8 cellular contexts compared by ENCODE assay signal in genomic region chr13:21675095-21676007, GRCh38. TPM values are rescaled to one million over a fixed set of nuclear protein-coding genes. Genes with fewer than 3 reads are reported as not detected.
A peak's percentile ranks its signal among the peaks of the same experiment; 100 is the strongest.
DNase-seq lines count a peak whose midpoint lies in the region; ATAC-seq and TF ChIP-seq lines count a peak whose summit lies in the region.

No MANE protein-coding gene starts in this region.

- peaks cover 36% of the 10 kb centered on the region for H3K4me1 ChIP-seq in CD4-positive, alpha-beta memory T cell (ENCODE audit: insufficient read depth, low read length)
- peaks cover 6% of the 10 kb centered on the region for H3K4me1 ChIP-seq in ovary (ENCODE audit: insufficient read depth)

- WGBS in ovary, 3 donors, result 3 to 5% (median 3%) methylated on average over 33 to 63 of the region's 63 CpGs

- POLR2A ChIA-PET in CD4-positive, alpha-beta memory T cell (lab: Charles Lee; ENCODE audit: partially characterized antibody), result interaction anchor here (0.8 to 6.9 kb wide), 4 partner anchors 36 to 384 kb away, joined by 3 to 77 read pairs (median 4); partner anchors contain the start of gene MICU2

- H3K9me3 Mint-ChIP-seq in CD4-positive, alpha-beta memory T cell, result peaks cover 0 to 2% (median 0%) of the 10 kb centered on the region in 8 donors
- no peaks in the 10 kb centered on the region for H3K9me3 Mint-ChIP-seq in activated T-cell treated with anti-CD3 and anti-CD28 coated beads, Interleukin-2, amount 50 U/mL, for 24 hours
- peaks cover 20% of the 10 kb centered on the region for H3K9me3 Mint-ChIP-seq in glutamatergic neuron (ENCODE audit: unreplicated experiment)

- no peaks in the 10 kb centered on the region for H3K36me3 ChIP-seq in CD4-positive, alpha-beta memory T cell (ENCODE audit: insufficient read depth, low read length)
- H3K36me3 ChIP-seq in ovary, result no peaks in the 10 kb centered on the region

- ATAC-seq in GM19324 (IDR thresholded peaks at IDR 0.05; ENCODE audit: low FRiP score, unreplicated experiment), result no peak
- no peak for ATAC-seq in HG02798 (IDR thresholded peaks at IDR 0.05; ENCODE audit: poor library complexity, unreplicated experiment)

- no peaks in the 10 kb centered on the region for H3K9me3 ChIP-seq in CD4-positive, alpha-beta memory T cell (ENCODE audit: control insufficient read depth in 1 of 2, low read length in 2 of 2)
- H3K9me3 ChIP-seq in ovary, result no peaks in the 10 kb centered on the region

- H3K27me3 ChIP-seq in CD4-positive, alpha-beta memory T cell (ENCODE audit: insufficient read depth, low read length), result peaks cover 30% of the 10 kb centered on the region
- no peaks in the 10 kb centered on the region for H3K27me3 ChIP-seq in ovary

- peak overlapping the region; percentile 40 to 42 for H3K4me3 ChIP-seq in CD4-positive, alpha-beta memory T cell (ENCODE audit: low read length in 2 of 2)
- peak overlapping the region; percentile 61 for H3K4me3 ChIP-seq in ovary

- CTCF ChIA-PET in CD4-positive, alpha-beta memory T cell (lab: Charles Lee; ENCODE audit: partially characterized antibody), result interaction anchor here (0.7 to 8.2 kb wide), 5 partner anchors 11 to 677 kb away, joined by 3 to 86 read pairs (median 3); no protein-coding TSS in a partner anchor

- no peak for TF ChIP-seq CTCF in glutamatergic neuron (IDR thresholded peaks at IDR 0.05; ENCODE audit: partially characterized antibody, unreplicated experiment)
- TF ChIP-seq CTCF in ovary (IDR thresholded peaks at IDR 0.05), result no peak

- H3K27ac Mint-ChIP-seq in CD4-positive, alpha-beta memory T cell, result peak overlapping the region in 5 of 7 donors; percentile 43 to 89 (median 48)
- H3K27ac Mint-ChIP-seq in activated T-cell treated with anti-CD3 and anti-CD28 coated beads, Interleukin-2, amount 50 U/mL, for 24 hours, result no peak overlapping the region
- H3K27ac Mint-ChIP-seq in glutamatergic neuron (ENCODE audit: unreplicated experiment), result peak overlapping the region; percentile 34

- H3K36me3 Mint-ChIP-seq in CD4-positive, alpha-beta memory T cell, result peaks cover 0 to 10% of the 10 kb centered on the region in 2 donors
- H3K36me3 Mint-ChIP-seq in activated T-cell treated with anti-CD3 and anti-CD28 coated beads, Interleukin-2, amount 50 U/mL, for 24 hours (ENCODE audit: low read depth), result no peaks in the 10 kb centered on the region
- H3K36me3 Mint-ChIP-seq in glutamatergic neuron (ENCODE audit: unreplicated experiment), result peaks cover 7% of the 10 kb centered on the region

- peaks cover 6 to 8% of the 10 kb centered on the region in 2 donors for H3K27me3 Mint-ChIP-seq in CD4-positive, alpha-beta memory T cell
- peaks cover 48% of the 10 kb centered on the region for H3K27me3 Mint-ChIP-seq in activated T-cell treated with anti-CD3 and anti-CD28 coated beads, Interleukin-2, amount 50 U/mL, for 24 hours
- peaks cover 17% of the 10 kb centered on the region for H3K27me3 Mint-ChIP-seq in glutamatergic neuron (ENCODE audit: unreplicated experiment)

- no peak overlapping the region for H3K27ac ChIP-seq in CD4-positive, alpha-beta memory T cell (ENCODE audit: low read depth, low read length)
- no peak overlapping the region for H3K27ac ChIP-seq in ovary

- H3K4me3 Mint-ChIP-seq in CD4-positive, alpha-beta memory T cell, result peak overlapping the region; percentile 76 to 96 (median 92)
- H3K4me3 Mint-ChIP-seq in activated T-cell treated with anti-CD3 and anti-CD28 coated beads, Interleukin-2, amount 50 U/mL, for 24 hours, result peak overlapping the region; percentile 74
- H3K4me3 Mint-ChIP-seq in glutamatergic neuron (ENCODE audit: unreplicated experiment), result peak overlapping the region; percentile 95

- TF ChIP-seq POLR2A in ovary (IDR thresholded peaks at IDR 0.05), result no peak

- peaks cover 22 to 49% (median 32%) of the 10 kb centered on the region in 4 donors for H3K4me1 Mint-ChIP-seq in CD4-positive, alpha-beta memory T cell
- H3K4me1 Mint-ChIP-seq in activated T-cell treated with anti-CD3 and anti-CD28 coated beads, Interleukin-2, amount 50 U/mL, for 24 hours (ENCODE audit: low read depth), result peaks cover 44% of the 10 kb centered on the region
- peaks cover 24% of the 10 kb centered on the region for H3K4me1 Mint-ChIP-seq in glutamatergic neuron (ENCODE audit: low read depth, unreplicated experiment)

- intact Hi-C loops in CD4-positive, alpha-beta memory T cell (cut with micrococcal nuclease), result loop anchor here (10.0 kb wide), 1 partner anchor 501 kb away; the partner anchor contains the start of genes MRPL57 and SKA3
- intact Hi-C loops in ovary (cut with DNase I), result no loop called here

- DNase-seq in CD4-positive, alpha-beta memory T cell, result peak; percentile 42 to 65 (median 45)
- DNase-seq in NCI-H1092 (lab: John Stamatoyannopoulos, UW), result peak; percentile 84
- DNase-seq in activated T-cell treated with anti-CD3 and anti-CD28 coated beads, Interleukin-2, amount 50 U/mL, for 24 hours, result peak; percentile 63
- DNase-seq in glutamatergic neuron, result peak; percentile 55
- peak in 1 of 5 donors; percentile 21 for DNase-seq in ovary
- DNase-seq in OCI-M1 (lab: John Stamatoyannopoulos, UW), result no peak

- TF ChIP-seq EP300 in ovary (IDR thresholded peaks at IDR 0.05), result no peak

RNA-seq across cellular contexts. Expression of gene FGF9, which starts 4.5 kb away (rescaled TPM):
- 1 to 10 TPM; 6.5 to 7.3 TPM for total RNA-seq in CD4-positive, alpha-beta memory T cell
- 1 to 10 TPM; 2.1 to 2.5 TPM for polyA plus RNA-seq in CD4-positive, alpha-beta memory T cell
- total RNA-seq in glutamatergic neuron (ENCODE audit: unreplicated experiment) (19.5 TPM), ovary (1 to 10 TPM in 3 of 7 donors, under 1 TPM in 4; 0.15 to 2.8 (median 0.81) TPM)
- polyA plus RNA-seq in ovary, result 1 to 10 TPM in 1 of 2 donors, under 1 TPM in 1; 0.18 to 1.5 TPM
